Comparison of ENCODE assay signal across 15 cellular contexts in genomic region chr16:72042157-72042660, GRCh38. TPM values are rescaled to one million over a fixed set of nuclear protein-coding genes. Genes with fewer than 3 reads are reported as not detected.
DNase-seq lines count a peak whose midpoint lies in the region; ATAC-seq, FAIRE-seq and TF ChIP-seq lines count a peak whose summit lies in the region.
"Had no signal": no experiment of that assay in that cellular context is flagged by ENCODE, and none has a peak within 500 bp of the region (broad histone marks: within the 10 kb centered on the region; RNA-seq: fewer than 3 reads in every experiment).

No MANE protein-coding gene starts in this region.

- H4K20me1 ChIP-seq in astrocyte (ENCODE audit: insufficient read depth, low read length) = no peaks in the 10 kb centered on the region
- no peaks in the 10 kb centered on the region for H4K20me1 ChIP-seq in HepG2 (ENCODE audit: insufficient read depth, low read length)

- no peak for TF ChIP-seq EP300 in HepG2 (IDR thresholded peaks at IDR 0.05; ENCODE audit: low read depth in 2 of 2, low read length in 2 of 2)
- no peak for TF ChIP-seq EP300 in HepG2 (CRISPR knock-in tag; IDR thresholded peaks at IDR 0.05; ENCODE audit: borderline replicate concordance)
- peak in 1 of 4 donors; percentile 15 for TF ChIP-seq EP300 in upper lobe of left lung (IDR thresholded peaks at IDR 0.05)

- no TSS peak for BruUV-seq in HepG2 (replicated peaks; lab: Mats Ljungman, UMichigan)

- DNase-seq in NCI-H524 (lab: John Stamatoyannopoulos, UW) = peak; percentile 28 to 65
- DNase-seq in NCI-H524 treated with DMSO at 0.1 percent for 48 hours (lab: John Stamatoyannopoulos, UW) = no peak
- peak; percentile 31 for DNase-seq in astrocyte (ENCODE audit: low read depth)
- peak; percentile 65 for DNase-seq in HepG2 (ENCODE audit: low spot score)
- DNase-seq in upper lobe of left lung = peak in 1 of 2 donors; percentile 53
- no peak for DNase-seq in activated CD8-positive, alpha-beta memory T cell treated with anti-CD3 and anti-CD28 coated beads for 24 hours
- DNase-seq in NCI-H748 treated with DMSO at 0.1 percent for 48 hours (lab: John Stamatoyannopoulos, UW) = no peak
- DNase-seq: DMS53, HCEC 1CT, NCI-H146, WERI-Rb-1 had no signal

- H3K27ac ChIP-seq in astrocyte (ENCODE audit: low read depth, low read length) (no peak overlapping the region), HepG2 (ENCODE audit: extremely low read length, insufficient read depth, low read length) (peak overlapping the region; percentile 41), upper lobe of left lung (peak overlapping the region in 1 of 4 donors; percentile 9)
- H3K27ac ChIP-seq: WERI-Rb-1 had no signal

- no peak overlapping the region for H2AFZ ChIP-seq in astrocyte (ENCODE audit: low read depth, low read length)
- H2AFZ ChIP-seq in HepG2 (ENCODE audit: low read length) = peak overlapping the region; percentile 10

- WGBS in HepG2 (ENCODE audit: low lambda C conversion rate) = 29% methylated on average over 2 of the region's 2 CpGs
- 0 to 35% methylated on average over 2 of the region's 2 CpGs for whole genome bisulfite sequencing in upper lobe of left lung, 2 donors

- no peaks in the 10 kb centered on the region for H3K9me3 Mint-ChIP-seq in astrocyte (ENCODE audit: unreplicated experiment)
- H3K9me3 Mint-ChIP-seq: activated naive CD4-positive, alpha-beta T cell treated with anti-CD3 and anti-CD28 coated beads, Interleukin-2, amount 50 U/mL, for 24 hours; nephron had no signal

- H3K27ac Mint-ChIP-seq in astrocyte (ENCODE audit: unreplicated experiment) = no peak overlapping the region
- H3K27ac Mint-ChIP-seq: activated naive CD4-positive, alpha-beta T cell treated with anti-CD3 and anti-CD28 coated beads, Interleukin-2, amount 50 U/mL, for 24 hours; nephron had no signal

- H3K4me1 ChIP-seq in astrocyte (ENCODE audit: insufficient read depth, low read length) (no peaks in the 10 kb centered on the region), HepG2 (ENCODE audit: insufficient read depth, low read length) (peaks cover 45% of the 10 kb centered on the region), upper lobe of left lung (peaks cover 0 to 15% (median 6%) of the 10 kb centered on the region in 4 donors)

- in situ Hi-C loops in HepG2 (cut with HindIII; ENCODE audit: extremely low pct_ligation_motif_present, low pct_unique_long_range_greater_than_20kb) = no loop called here

- FAIRE-seq in astrocyte (lab: Jason Lieb, UNC) = no peak
- FAIRE-seq in HepG2 (lab: Jason Lieb, UNC) = no peak

- H3K4me2 ChIP-seq in astrocyte (ENCODE audit: low read length) = no peak overlapping the region
- H3K4me2 ChIP-seq in HepG2 (ENCODE audit: low read depth, low read length) = peak overlapping the region; percentile 27

- CTCF ChIA-PET in HepG2 (lab: Yijun Ruan, JAX; ENCODE audit: low intra/inter-chr PET ratio, low total read pairs) = no interaction called here

- POLR2A ChIA-PET in HepG2 (lab: Yijun Ruan, JAX) = interaction anchor here (1.1 to 2.2 kb wide), 3 partner anchors 12 to 25 kb away, joined by 3 to 9 read pairs (median 6); partner anchors contain the start of gene HP

- H3K4me3 ChIP-seq in astrocyte (ENCODE audit: insufficient read depth, low read depth, low read length) (no peak overlapping the region), HepG2 (replicated peaks in 1 of 3; ENCODE audit: insufficient read depth in 1 of 3, low read depth in 2 of 3, low read length in 3 of 3) (no peak overlapping the region), upper lobe of left lung (no peak overlapping the region)

- H3K9me3 ChIP-seq in astrocyte (ENCODE audit: insufficient read depth, low read depth, low read length) (no peaks in the 10 kb centered on the region), HepG2 (ENCODE audit: low read length) (no peaks in the 10 kb centered on the region), upper lobe of left lung (no peaks in the 10 kb centered on the region)

- no peak overlapping the region for H3K4me3 Mint-ChIP-seq in astrocyte (ENCODE audit: unreplicated experiment)
- H3K4me3 Mint-ChIP-seq: activated naive CD4-positive, alpha-beta T cell treated with anti-CD3 and anti-CD28 coated beads, Interleukin-2, amount 50 U/mL, for 24 hours; nephron had no signal

- peaks cover 2% of the 10 kb centered on the region for H3K36me3 Mint-ChIP-seq in astrocyte (ENCODE audit: low read depth, unreplicated experiment)

- H3K36me3 ChIP-seq in astrocyte (ENCODE audit: insufficient read depth, low read length) = no peaks in the 10 kb centered on the region
- H3K36me3 ChIP-seq in HepG2 (replicated peaks in 1 of 2; ENCODE audit: control insufficient read depth in 1 of 2, insufficient read depth in 2 of 2, low read length in 2 of 2) = no peaks in the 10 kb centered on the region
- peaks cover 0 to 4% (median 0%) of the 10 kb centered on the region in 4 donors for H3K36me3 ChIP-seq in upper lobe of left lung
- H3K36me3 ChIP-seq: WERI-Rb-1 had no signal

- TF ChIP-seq POLR2A in HepG2 (IDR thresholded peaks at IDR 0.05; ENCODE audit: insufficient read depth in 1 of 2, low read depth in 2 of 2, low read length in 2 of 2) (no peak), upper lobe of left lung (IDR thresholded peaks at IDR 0.05) (no peak)

- ATAC-seq in HepG2 = peak; percentile 90
- ATAC-seq in upper lobe of left lung (ENCODE audit: low FRiP score in 2 of 2) = peak; percentile 32 to 56
- ATAC-seq in GM18873 (IDR thresholded peaks at IDR 0.05; ENCODE audit: low FRiP score, unreplicated experiment) = no peak
- ATAC-seq: SK-N-SH treated with all-trans-retinoic acid at 6 μM for 48 hours had no signal

- H3K4me1 Mint-ChIP-seq in astrocyte (ENCODE audit: low read depth, unreplicated experiment) = peaks cover 2% of the 10 kb centered on the region
- H3K4me1 Mint-ChIP-seq: activated naive CD4-positive, alpha-beta T cell treated with anti-CD3 and anti-CD28 coated beads, Interleukin-2, amount 50 U/mL, for 24 hours had no signal

- no peak overlapping the region for H3K9ac ChIP-seq in astrocyte (ENCODE audit: low read length)
- no peak overlapping the region; the same call in 1 of the 2 replicates for H3K9ac ChIP-seq in HepG2 (ENCODE audit: insufficient read depth, low read depth, low read length)

- H3K27me3 Mint-ChIP-seq in astrocyte (ENCODE audit: low read depth, unreplicated experiment) = peaks cover 2% of the 10 kb centered on the region
- H3K27me3 Mint-ChIP-seq: activated naive CD4-positive, alpha-beta T cell treated with anti-CD3 and anti-CD28 coated beads, Interleukin-2, amount 50 U/mL, for 24 hours had no signal

- H3K27me3 ChIP-seq in astrocyte (ENCODE audit: insufficient read depth, low read length) = no peaks in the 10 kb centered on the region
- no peaks in the 10 kb centered on the region for H3K27me3 ChIP-seq in HepG2 (ENCODE audit: control insufficient read depth in 1 of 2, insufficient read depth in 2 of 2, low read length in 2 of 2)
- no peaks in the 10 kb centered on the region for H3K27me3 ChIP-seq in upper lobe of left lung

- H3K79me2 ChIP-seq in astrocyte (ENCODE audit: insufficient read depth, low read length) = no peaks in the 10 kb centered on the region
- no peaks in the 10 kb centered on the region for H3K79me2 ChIP-seq in HepG2 (ENCODE audit: insufficient read depth, low read length)

- intact Hi-C loops in HepG2 (cut with micrococcal nuclease; ENCODE audit: unreplicated experiment) = no loop called here

- TF ChIP-seq RAD21 in HepG2 (CRISPR knock-in tag; IDR thresholded peaks at IDR 0.05) = no peak

- TF ChIP-seq CTCF in astrocyte (IDR thresholded peaks at IDR 0.05; ENCODE audit: insufficient read depth, low read depth, low read length) (no peak), HepG2 (CRISPR knock-in tag; IDR thresholded peaks at IDR 0.05) (no peak), upper lobe of left lung (IDR thresholded peaks at IDR 0.05) (no peak)

RNA-seq across cellular contexts. Expression of gene HP, which starts 12.1 kb away (rescaled TPM):
- total RNA-seq in astrocyte (not detected in 2 replicates), HepG2 (2016; rRNA removed; fragmentation: Illumina TruSeq; extraction: Trizol) (204 and 387 TPM in 2 replicates), upper lobe of left lung (100 to 1,000 TPM in 1 of 6 donors, 10 to 100 TPM in 5; 13.7 to 132 (median 40.0) TPM)
- 101 and 104 TPM in 2 replicates for total RNA-seq in HepG2 (2016; cell fraction: cytosol; rRNA removed; fragmentation: Illumina TruSeq; extraction: Trizol; ENCODE audit: low read depth)
- total RNA-seq in HepG2 (2016; cell fraction: insoluble cytoplasmic fraction; rRNA removed; fragmentation: Illumina TruSeq; extraction: Trizol) = 212 and 406 TPM in 2 replicates
- 87.2 and 95.2 TPM in 2 replicates for total RNA-seq in HepG2 (2016; cell fraction: membrane; rRNA removed; fragmentation: Illumina TruSeq; extraction: Trizol)
- total RNA-seq in HepG2 (2016; cell fraction: nucleus; rRNA removed; fragmentation: Illumina TruSeq; extraction: Trizol) = 285 and 296 TPM in 2 replicates
- 524 and 697 TPM in 2 replicates for polyA plus RNA-seq in HepG2 (2011; rRNA removed)
- polyA plus RNA-seq in HepG2 (2011; cell fraction: cytosol; rRNA removed) = 453 and 910 TPM in 2 replicates
- 156 and 249 TPM in 2 replicates for polyA plus RNA-seq in HepG2 (2011; cell fraction: nucleus; rRNA removed)
- 146 and 552 TPM in 2 replicates for polyA plus RNA-seq in HepG2 (2012)
- polyA plus RNA-seq in HepG2 (2016; cell fraction: cytosol; fragmentation: Illumina TruSeq; extraction: Trizol; ENCODE audit: low read depth) = 90.8 and 96.3 TPM in 2 replicates
- polyA plus RNA-seq in HepG2 (2016; cell fraction: insoluble cytoplasmic fraction; fragmentation: Illumina TruSeq; extraction: Trizol; ENCODE audit: low read depth) = 197 and 222 TPM in 2 replicates
- polyA plus RNA-seq in HepG2 (2016; cell fraction: membrane; fragmentation: Illumina TruSeq; extraction: Trizol; ENCODE audit: low read depth) = 71.5 and 78.8 TPM in 2 replicates
- polyA plus RNA-seq in HepG2 (2016; cell fraction: nucleus; fragmentation: Illumina TruSeq; extraction: Trizol; ENCODE audit: insufficient read depth, low read depth) = 495 and 512 TPM in 2 replicates
- 0.77 and 754 TPM in 2 replicates for polyA minus RNA-seq in HepG2 (2011; rRNA and poly(A)+ RNA removed; ENCODE audit: low replicate concordance)
- polyA minus RNA-seq in HepG2 (2011; cell fraction: cytosol; rRNA and poly(A)+ RNA removed) = 250 and 368 TPM in 2 replicates
- 79.4 and 147 TPM in 2 replicates for polyA minus RNA-seq in HepG2 (2011; cell fraction: nucleus; rRNA and poly(A)+ RNA removed)

RNA-seq across cellular contexts. Expression of gene HPR, which starts 20.8 kb away (rescaled TPM):
- total RNA-seq in astrocyte (not detected in 2 replicates), HepG2 (2016; rRNA removed; fragmentation: Illumina TruSeq; extraction: Trizol) (29.5 and 50.5 TPM in 2 replicates), upper lobe of left lung (1 to 10 TPM in 2 of 6 donors, under 1 TPM in 1, not detected in 3; 0.76 to 2.2 (median 1.4) TPM)
- total RNA-seq in HepG2 (2016; cell fraction: cytosol; rRNA removed; fragmentation: Illumina TruSeq; extraction: Trizol; ENCODE audit: low read depth) = 12.5 and 12.9 TPM in 2 replicates
- total RNA-seq in HepG2 (2016; cell fraction: insoluble cytoplasmic fraction; rRNA removed; fragmentation: Illumina TruSeq; extraction: Trizol) = 30.8 and 52.5 TPM in 2 replicates
- total RNA-seq in HepG2 (2016; cell fraction: membrane; rRNA removed; fragmentation: Illumina TruSeq; extraction: Trizol) = 17.8 and 19.1 TPM in 2 replicates
- total RNA-seq in HepG2 (2016; cell fraction: nucleus; rRNA removed; fragmentation: Illumina TruSeq; extraction: Trizol) = 41.5 and 48.6 TPM in 2 replicates
- polyA plus RNA-seq in HepG2 (2011; rRNA removed) = 107 and 123 TPM in 2 replicates
- 94.0 and 130 TPM in 2 replicates for polyA plus RNA-seq in HepG2 (2011; cell fraction: cytosol; rRNA removed)
- polyA plus RNA-seq in HepG2 (2011; cell fraction: nucleus; rRNA removed) = 62.2 and 82.7 TPM in 2 replicates
- 33.5 and 49.7 TPM in 2 replicates for polyA plus RNA-seq in HepG2 (2012)
- polyA plus RNA-seq in HepG2 (2016; cell fraction: cytosol; fragmentation: Illumina TruSeq; extraction: Trizol; ENCODE audit: low read depth) = 10.7 and 12.1 TPM in 2 replicates
- polyA plus RNA-seq in HepG2 (2016; cell fraction: insoluble cytoplasmic fraction; fragmentation: Illumina TruSeq; extraction: Trizol; ENCODE audit: low read depth) = 25.0 and 25.5 TPM in 2 replicates
- polyA plus RNA-seq in HepG2 (2016; cell fraction: membrane; fragmentation: Illumina TruSeq; extraction: Trizol; ENCODE audit: low read depth) = 10.2 and 13.0 TPM in 2 replicates
- 77.3 and 85.6 TPM in 2 replicates for polyA plus RNA-seq in HepG2 (2016; cell fraction: nucleus; fragmentation: Illumina TruSeq; extraction: Trizol; ENCODE audit: insufficient read depth, low read depth)
- polyA minus RNA-seq in HepG2 (2011; rRNA and poly(A)+ RNA removed; ENCODE audit: low replicate concordance) = 45.3 TPM in 1 of 2 replicates, not detected in the other
- 27.7 and 38.2 TPM in 2 replicates for polyA minus RNA-seq in HepG2 (2011; cell fraction: cytosol; rRNA and poly(A)+ RNA removed)
- polyA minus RNA-seq in HepG2 (2011; cell fraction: nucleus; rRNA and poly(A)+ RNA removed) = 22.4 and 28.3 TPM in 2 replicates

RNA-seq across cellular contexts. Expression of gene DHODH, which starts 33.7 kb away (rescaled TPM):
- 4.9 and 5.2 TPM in 2 replicates for total RNA-seq in astrocyte
- total RNA-seq in HepG2 (2016; rRNA removed; fragmentation: Illumina TruSeq; extraction: Trizol) = 12.7 and 16.4 TPM in 2 replicates
- total RNA-seq in HepG2 (2016; cell fraction: cytosol; rRNA removed; fragmentation: Illumina TruSeq; extraction: Trizol; ENCODE audit: low read depth) = 2.8 and 3.5 TPM in 2 replicates
- 7.2 and 17.7 TPM in 2 replicates for total RNA-seq in HepG2 (2016; cell fraction: insoluble cytoplasmic fraction; rRNA removed; fragmentation: Illumina TruSeq; extraction: Trizol)
- 6.4 and 6.5 TPM in 2 replicates for total RNA-seq in HepG2 (2016; cell fraction: membrane; rRNA removed; fragmentation: Illumina TruSeq; extraction: Trizol)
- total RNA-seq in HepG2 (2016; cell fraction: nucleus; rRNA removed; fragmentation: Illumina TruSeq; extraction: Trizol) = 15.5 and 21.3 TPM in 2 replicates
- polyA plus RNA-seq in HepG2 (2011; rRNA removed) = 9.7 and 10.7 TPM in 2 replicates
- 9.2 and 11.3 TPM in 2 replicates for polyA plus RNA-seq in HepG2 (2011; cell fraction: cytosol; rRNA removed)
- polyA plus RNA-seq in HepG2 (2011; cell fraction: nucleus; rRNA removed) = 9.2 and 9.3 TPM in 2 replicates
- polyA plus RNA-seq in HepG2 (2012) = 8.3 and 11.2 TPM in 2 replicates
- polyA plus RNA-seq in HepG2 (2016; cell fraction: cytosol; fragmentation: Illumina TruSeq; extraction: Trizol; ENCODE audit: low read depth) = 3.0 and 3.1 TPM in 2 replicates
- 8.7 and 9.3 TPM in 2 replicates for polyA plus RNA-seq in HepG2 (2016; cell fraction: insoluble cytoplasmic fraction; fragmentation: Illumina TruSeq; extraction: Trizol; ENCODE audit: low read depth)
- 3.3 and 4.6 TPM in 2 replicates for polyA plus RNA-seq in HepG2 (2016; cell fraction: membrane; fragmentation: Illumina TruSeq; extraction: Trizol; ENCODE audit: low read depth)
- polyA plus RNA-seq in HepG2 (2016; cell fraction: nucleus; fragmentation: Illumina TruSeq; extraction: Trizol; ENCODE audit: insufficient read depth, low read depth) = 19.3 and 27.3 TPM in 2 replicates
- polyA minus RNA-seq in HepG2 (2011; rRNA and poly(A)+ RNA removed; ENCODE audit: low replicate concordance) = 7.9 and 10.5 TPM in 2 replicates
- 4.6 and 5.8 TPM in 2 replicates for polyA minus RNA-seq in HepG2 (2011; cell fraction: cytosol; rRNA and poly(A)+ RNA removed)
- 8.2 and 11.4 TPM in 2 replicates for polyA minus RNA-seq in HepG2 (2011; cell fraction: nucleus; rRNA and poly(A)+ RNA removed)
- 10 to 100 TPM in 2 of 6 donors, 1 to 10 TPM in 4; 5.8 to 13.2 (median 7.8) TPM for total RNA-seq in upper lobe of left lung

RNA-seq across cellular contexts. Expression of gene PKD1L3, which starts 42.0 kb away (rescaled TPM):
- total RNA-seq in astrocyte (not detected in 2 replicates), HepG2 (2016; rRNA removed; fragmentation: Illumina TruSeq; extraction: Trizol) (0.02 TPM in 1 of 2 replicates, not detected in the other), upper lobe of left lung (under 1 TPM in 5 of 6 donors, not detected in 1; under 0.01 to 0.59 (median 0.17) TPM)
- not detected in 2 replicates for total RNA-seq in HepG2 (2016; cell fraction: cytosol; rRNA removed; fragmentation: Illumina TruSeq; extraction: Trizol; ENCODE audit: low read depth)
- 0.02 TPM in 1 of 2 replicates, not detected in the other for total RNA-seq in HepG2 (2016; cell fraction: insoluble cytoplasmic fraction; rRNA removed; fragmentation: Illumina TruSeq; extraction: Trizol)
- 0.03 TPM in 1 of 2 replicates, not detected in the other for total RNA-seq in HepG2 (2016; cell fraction: membrane; rRNA removed; fragmentation: Illumina TruSeq; extraction: Trizol)
- total RNA-seq in HepG2 (2016; cell fraction: nucleus; rRNA removed; fragmentation: Illumina TruSeq; extraction: Trizol) = 0.06 TPM in 1 of 2 replicates, not detected in the other
- polyA plus RNA-seq in HepG2 (2011; rRNA removed) = 0.01 TPM in 1 of 2 replicates, not detected in the other
- polyA plus RNA-seq in HepG2 (2011; cell fraction: cytosol; rRNA removed) = 0.01 TPM in 1 of 2 replicates, not detected in the other
- polyA plus RNA-seq in HepG2 (2011; cell fraction: nucleus; rRNA removed) = not detected in 2 replicates
- polyA plus RNA-seq in HepG2 (2012) = 0.03 TPM in 2 replicates
- polyA plus RNA-seq in HepG2 (2016; cell fraction: cytosol; fragmentation: Illumina TruSeq; extraction: Trizol; ENCODE audit: low read depth) = not detected in 2 replicates
- polyA plus RNA-seq in HepG2 (2016; cell fraction: insoluble cytoplasmic fraction; fragmentation: Illumina TruSeq; extraction: Trizol; ENCODE audit: low read depth) = not detected in 2 replicates
- not detected in 2 replicates for polyA plus RNA-seq in HepG2 (2016; cell fraction: membrane; fragmentation: Illumina TruSeq; extraction: Trizol; ENCODE audit: low read depth)
- polyA plus RNA-seq in HepG2 (2016; cell fraction: nucleus; fragmentation: Illumina TruSeq; extraction: Trizol; ENCODE audit: insufficient read depth, low read depth) = not detected in 2 replicates
- not detected in 2 replicates for polyA minus RNA-seq in HepG2 (2011; rRNA and poly(A)+ RNA removed; ENCODE audit: low replicate concordance)
- polyA minus RNA-seq in HepG2 (2011; cell fraction: cytosol; rRNA and poly(A)+ RNA removed) = not detected in 2 replicates
- not detected in 2 replicates for polyA minus RNA-seq in HepG2 (2011; cell fraction: nucleus; rRNA and poly(A)+ RNA removed)

RNA-seq across cellular contexts. Expression of gene TXNL4B, which starts 51.2 kb away (rescaled TPM):
- total RNA-seq in astrocyte = 12.8 TPM in 2 replicates
- 18.3 and 24.4 TPM in 2 replicates for total RNA-seq in HepG2 (2016; rRNA removed; fragmentation: Illumina TruSeq; extraction: Trizol)
- total RNA-seq in HepG2 (2016; cell fraction: cytosol; rRNA removed; fragmentation: Illumina TruSeq; extraction: Trizol; ENCODE audit: low read depth) = 9.5 and 11.8 TPM in 2 replicates
- 18.8 and 30.9 TPM in 2 replicates for total RNA-seq in HepG2 (2016; cell fraction: insoluble cytoplasmic fraction; rRNA removed; fragmentation: Illumina TruSeq; extraction: Trizol)
- 8.7 and 9.5 TPM in 2 replicates for total RNA-seq in HepG2 (2016; cell fraction: membrane; rRNA removed; fragmentation: Illumina TruSeq; extraction: Trizol)
- 9.0 and 14.7 TPM in 2 replicates for total RNA-seq in HepG2 (2016; cell fraction: nucleus; rRNA removed; fragmentation: Illumina TruSeq; extraction: Trizol)
- 14.5 and 17.4 TPM in 2 replicates for polyA plus RNA-seq in HepG2 (2011; rRNA removed)
- 11.2 and 14.4 TPM in 2 replicates for polyA plus RNA-seq in HepG2 (2011; cell fraction: cytosol; rRNA removed)
- 7.1 and 10.1 TPM in 2 replicates for polyA plus RNA-seq in HepG2 (2011; cell fraction: nucleus; rRNA removed)
- 11.4 and 16.0 TPM in 2 replicates for polyA plus RNA-seq in HepG2 (2012)
- polyA plus RNA-seq in HepG2 (2016; cell fraction: cytosol; fragmentation: Illumina TruSeq; extraction: Trizol; ENCODE audit: low read depth) = 3.8 and 4.9 TPM in 2 replicates
- 23.9 and 29.5 TPM in 2 replicates for polyA plus RNA-seq in HepG2 (2016; cell fraction: insoluble cytoplasmic fraction; fragmentation: Illumina TruSeq; extraction: Trizol; ENCODE audit: low read depth)
- polyA plus RNA-seq in HepG2 (2016; cell fraction: membrane; fragmentation: Illumina TruSeq; extraction: Trizol; ENCODE audit: low read depth) = 7.5 TPM in 2 replicates
- polyA plus RNA-seq in HepG2 (2016; cell fraction: nucleus; fragmentation: Illumina TruSeq; extraction: Trizol; ENCODE audit: insufficient read depth, low read depth) = 18.3 and 20.5 TPM in 2 replicates
- polyA minus RNA-seq in HepG2 (2011; rRNA and poly(A)+ RNA removed; ENCODE audit: low replicate concordance) = 4.6 and 8.0 TPM in 2 replicates
- 5.5 and 5.8 TPM in 2 replicates for polyA minus RNA-seq in HepG2 (2011; cell fraction: cytosol; rRNA and poly(A)+ RNA removed)
- polyA minus RNA-seq in HepG2 (2011; cell fraction: nucleus; rRNA and poly(A)+ RNA removed) = 8.6 and 11.6 TPM in 2 replicates
- 10 to 100 TPM in 2 of 6 donors, 1 to 10 TPM in 4; 5.7 to 13.4 (median 9.6) TPM for total RNA-seq in upper lobe of left lung

Comparison
In these comparisons a context has a peak if more than half of its experiments do, and no peak if none do; other contexts are left out.
1. DNase-seq: peak in NCI-H524 (2 of 2), astrocyte (single experiment) and HepG2 (single experiment); none in NCI-H524 treated with DMSO at 0.1 percent for 48 hours (single experiment), activated CD8-positive, alpha-beta memory T cell treated with anti-CD3 and anti-CD28 coated beads for 24 hours (single experiment) and NCI-H748 treated with DMSO at 0.1 percent for 48 hours (single experiment).
2. RNA of gene HP, which starts 12.1 kb away (total RNA-seq): 87.2 to 406 TPM in HepG2 and 13.7 to 132 TPM in upper lobe of left lung; not detected in astrocyte; every median in the first group is over 10 times any median in the second.
3. RNA of gene HPR, which starts 20.8 kb away (total RNA-seq): 12.5 to 52.5 TPM in HepG2; 0.76 to 2.2 TPM in upper lobe of left lung and not detected in astrocyte; every median in the first group is over 4 times any median in the second.